In genomic region chr15:69532856-69533255, GRCh38 we compare ENCODE assay signal across 33 cellular contexts.
"Had no signal": no experiment of that assay in that cellular context is flagged by ENCODE, and none has a peak within 500 bp of the region (broad histone marks: within the 10 kb centered on the region; RNA-seq: fewer than 3 reads in every experiment).

No MANE protein-coding gene starts in this region.

- H3K36me3 ChIP-seq: adrenal gland, ascending aorta, brain microvascular endothelial cell, breast epithelium had no signal

- H3K9me3 ChIP-seq: adrenal gland, ascending aorta, breast epithelium had no signal

- DNase-seq: activated B cell treated with CpG ODN at 0.5 μM for 24 hours; activated CD4-positive, alpha-beta memory T cell treated with anti-CD3 and anti-CD28 coated beads for 36 hours; activated CD4-positive, alpha-beta T cell treated with anti-CD3 and anti-CD28 coated beads for 4 hours; activated CD4-positive, alpha-beta T cell treated with anti-CD3 and anti-CD28 coated beads, Interleukin-2, amount 10 ng/mL, durations not matched to agents 24 days and 14 days; activated CD4-positive, alpha-beta T cell treated with anti-CD3 and anti-CD28 coated beads, Interleukin-2, amount 50 U/mL, for 1 hour; activated CD4-positive, alpha-beta T cell treated with anti-CD3 and anti-CD28 coated beads, Interleukin-2, amount 50 U/mL, for 4 hours; activated CD4-positive, CD25-positive, alpha-beta regulatory T cell treated with anti-CD3 and anti-CD28 coated beads, Interleukin-2, amount 50 U/mL, for 72 hours; activated CD8-positive, alpha-beta memory T cell treated with anti-CD3 and anti-CD28 coated beads, Interleukin-2, amount 50 U/mL, for 4 hours; activated CD8-positive, alpha-beta T cell treated with anti-CD3 and anti-CD28 coated beads for 36 hours; activated effector memory CD4-positive, alpha-beta T cell treated with anti-CD3 and anti-CD28 coated beads, Interleukin-2, amount 50 U/mL, for 16 hours; activated gamma-delta T cell treated with Interleukin-2 at 50 U/mL for 16 hours; activated naive CD4-positive, alpha-beta T cell; activated naive CD4-positive, alpha-beta T cell treated with anti-CD3 and anti-CD28 coated beads for 36 hours; activated naive CD4-positive, alpha-beta T cell treated with anti-CD3 and anti-CD28 coated beads, Interleukin-2, amount 50 U/mL, for 16 hours; activated naive CD8-positive, alpha-beta T cell treated with anti-CD3 and anti-CD28 coated beads for 36 hours; activated T-cell treated with anti-CD3 and anti-CD28 coated beads for 4 hours; activated T-cell treated with anti-CD3 and anti-CD28 coated beads, Interleukin-2, amount 50 U/mL, for 1 hour; activated T-cell treated with anti-CD3 and anti-CD28 coated beads, Interleukin-2, amount 50 U/mL, for 4 hours; activated T-cell treated with anti-CD3 and anti-CD28 coated beads, Interleukin-2, amount 50 U/mL, for 72 hours; amniotic stem cell; anterior cingulate cortex; brain microvascular endothelial cell; central memory CD4-positive, alpha-beta T cell; T-helper 1 cell; T-helper 2 cell; T-helper 9 cell had no signal

- H3K4me3 ChIP-seq: adrenal gland, ascending aorta, breast epithelium had no signal

- ATAC-seq: activated CD8-positive, alpha-beta T cell treated with anti-CD3 and anti-CD28 coated beads for 36 hours; activated naive CD4-positive, alpha-beta T cell treated with anti-CD3 and anti-CD28 coated beads, Interleukin-2, amount 50 U/mL, for 72 hours; activated T-cell treated with anti-CD3 and anti-CD28 coated beads, Interleukin-2, amount 50 U/mL, for 4 hours; activated T-cell treated with anti-CD3 and anti-CD28 coated beads, Interleukin-2, amount 50 U/mL, for 72 hours; activated T-helper 17 cell treated with anti-CD3 and anti-CD28 coated beads, Interleukin-2, amount 50 U/mL, for 72 hours had no signal

- FAIRE-seq: TTC549 had no signal

- H3K27ac ChIP-seq: adrenal gland, ascending aorta, brain microvascular endothelial cell, breast epithelium, VCaP had no signal

- H3K4me1 ChIP-seq: adrenal gland, breast epithelium had no signal

- H3K27me3 ChIP-seq: adrenal gland, ascending aorta, breast epithelium had no signal
